ENCODE assay signal across 8 cellular contexts in the genomic region with DNA sequence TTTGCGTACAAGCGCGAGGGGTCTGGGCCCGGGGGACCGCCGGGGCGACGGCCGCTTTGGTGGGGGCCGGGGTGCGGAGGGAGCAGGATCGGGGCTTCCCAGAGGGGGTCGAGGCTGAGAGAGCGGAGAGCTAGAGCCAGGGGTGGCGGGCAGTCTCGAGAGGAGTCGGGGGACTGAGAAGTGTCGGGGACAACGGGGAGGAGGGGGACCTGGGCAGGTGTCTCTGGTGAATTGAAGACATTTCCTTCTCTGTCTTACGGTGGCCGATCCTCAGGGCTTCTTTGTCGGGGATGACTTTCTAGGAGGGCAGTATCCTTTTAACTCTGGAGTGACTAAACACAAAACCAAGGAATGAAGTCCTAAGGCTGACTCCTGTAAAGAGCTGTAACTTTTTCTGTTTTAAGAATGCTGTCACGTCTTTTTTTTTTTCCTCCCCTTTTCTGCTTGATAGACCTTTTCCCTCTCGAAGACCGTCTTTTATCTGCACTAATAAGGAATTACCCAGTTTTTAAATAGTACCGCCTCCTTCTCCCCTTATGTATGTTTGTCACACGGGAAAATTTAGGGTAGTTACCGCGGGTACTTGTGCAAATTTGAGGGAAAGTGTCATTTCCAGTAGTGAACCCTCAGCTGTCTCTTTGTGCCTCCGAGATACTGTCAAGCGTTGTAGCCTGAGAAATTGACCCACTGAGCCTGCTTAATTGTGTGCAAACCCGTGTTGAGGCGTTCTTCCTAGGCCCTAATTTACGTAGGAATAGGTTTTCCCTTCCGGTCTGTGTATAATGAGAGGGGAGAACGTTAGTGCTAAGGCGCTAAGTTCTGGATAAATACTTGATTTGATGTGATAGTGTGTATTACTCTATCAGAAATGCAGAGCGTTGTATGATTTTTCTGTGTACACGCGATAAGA. TPM values are rescaled to one million over a fixed set of nuclear protein-coding genes. Genes with fewer than 3 reads are reported as not detected.
DNase-seq lines count a peak whose midpoint lies in the region; ATAC-seq and TF ChIP-seq lines count a peak whose summit lies in the region.

No MANE protein-coding gene starts in this region.

- peak overlapping the region; percentile 99 for H3K27ac ChIP-seq in HUES48 (ENCODE audit: low read depth, low read length)
- H3K27ac ChIP-seq in left ventricle myocardium inferior (replicated peaks) = peak overlapping the region; percentile 97

- H3K4me3 ChIP-seq in HUES48 (ENCODE audit: low read depth, low read length) (peak overlapping the region; percentile 92), left ventricle myocardium inferior (peak overlapping the region; percentile 96), retinal pigment epithelial cell (ENCODE audit: low read length) (peak overlapping the region; percentile 86)

- in situ Hi-C loops in GM13976 (cut with MboI; ENCODE audit: low sequenced_read_pairs, unreplicated experiment) = no loop called here

- H3K36me3 ChIP-seq in HUES48 (ENCODE audit: control insufficient read depth, insufficient read depth, low read length) = no peaks in the 10 kb centered on the region
- H3K36me3 ChIP-seq in left ventricle myocardium inferior = no peaks in the 10 kb centered on the region

- intact Hi-C loops in left ventricle myocardium inferior (cut with micrococcal nuclease) = no loop called here

- H3K9ac ChIP-seq in HUES48 (ENCODE audit: low read depth, low read length) = peak overlapping the region; percentile 75

- H3K4me1 ChIP-seq in HUES48 (ENCODE audit: control insufficient read depth, insufficient read depth, low read length) (peaks cover 23% of the 10 kb centered on the region), left ventricle myocardium inferior (peaks cover 61% of the 10 kb centered on the region)

- no peak for TF ChIP-seq CTCF in left ventricle myocardium inferior (IDR thresholded peaks at IDR 0.05; ENCODE audit: borderline replicate concordance)
- no peak for TF ChIP-seq CTCF in retinal pigment epithelial cell (conservative IDR thresholded peaks at IDR 0.05; ENCODE audit: low read depth, low read length)
- TF ChIP-seq CTCF in GM13976 (IDR thresholded peaks at IDR 0.05; ENCODE audit: borderline replicate concordance, control extremely low read depth, extremely low read depth, insufficient read depth, missing control alignments) = no peak

- no peaks in the 10 kb centered on the region for H3K9me3 ChIP-seq in HUES48 (ENCODE audit: control insufficient read depth, insufficient read depth, low read length)
- H3K9me3 ChIP-seq in left ventricle myocardium inferior (replicated peaks) = no peaks in the 10 kb centered on the region

- ATAC-seq in GM19395 (IDR thresholded peaks at IDR 0.05; ENCODE audit: unreplicated experiment) = peak; percentile 10

- H3K27me3 ChIP-seq in HUES48 (ENCODE audit: control insufficient read depth, insufficient read depth, low read length) = 0 out of 2 replicates have a peak, but pooled peaks cover 3% of the 10 kb centered on the region
- no peaks in the 10 kb centered on the region for H3K27me3 ChIP-seq in left ventricle myocardium inferior (ENCODE audit: low read depth)

- DNase-seq in DMS53 (lab: John Stamatoyannopoulos, UW) (peak; percentile 49), left ventricle myocardium inferior (no peak), retinal pigment epithelial cell (ENCODE audit: low read depth) (no peak), GOT3 (lab: John Stamatoyannopoulos, UW) (no peak), GM13976 (ENCODE audit: low spot score) (no peak)
- peak; percentile 30 to 38 for DNase-seq in activated CD4-positive, alpha-beta T cell treated with anti-CD3 and anti-CD28 coated beads, Interleukin-2, amount 50 U/mL, for 48 hours

RNA-seq across cellular contexts. Expression of a gene that starts 0.9 kb away (rescaled TPM):
- total RNA-seq in left ventricle myocardium inferior = 20.8 TPM

Comparison
In these comparisons a context has a peak if more than half of its experiments do, and no peak if none do; other contexts are left out.
1. DNase-seq: peak in DMS53 (single experiment) and activated CD4-positive, alpha-beta T cell treated with anti-CD3 and anti-CD28 coated beads, Interleukin-2, amount 50 U/mL, for 48 hours (2 of 2); none in left ventricle myocardium inferior (single experiment), retinal pigment epithelial cell (single experiment), GOT3 (single experiment) and GM13976 (single experiment).
2. Peak in every context shown above with its lines, with median percentiles within 50 percentile points of each other: H3K4me3 ChIP-seq.